Comparison of ENCODE assay signal across 8 cellular contexts in the genomic region with DNA sequence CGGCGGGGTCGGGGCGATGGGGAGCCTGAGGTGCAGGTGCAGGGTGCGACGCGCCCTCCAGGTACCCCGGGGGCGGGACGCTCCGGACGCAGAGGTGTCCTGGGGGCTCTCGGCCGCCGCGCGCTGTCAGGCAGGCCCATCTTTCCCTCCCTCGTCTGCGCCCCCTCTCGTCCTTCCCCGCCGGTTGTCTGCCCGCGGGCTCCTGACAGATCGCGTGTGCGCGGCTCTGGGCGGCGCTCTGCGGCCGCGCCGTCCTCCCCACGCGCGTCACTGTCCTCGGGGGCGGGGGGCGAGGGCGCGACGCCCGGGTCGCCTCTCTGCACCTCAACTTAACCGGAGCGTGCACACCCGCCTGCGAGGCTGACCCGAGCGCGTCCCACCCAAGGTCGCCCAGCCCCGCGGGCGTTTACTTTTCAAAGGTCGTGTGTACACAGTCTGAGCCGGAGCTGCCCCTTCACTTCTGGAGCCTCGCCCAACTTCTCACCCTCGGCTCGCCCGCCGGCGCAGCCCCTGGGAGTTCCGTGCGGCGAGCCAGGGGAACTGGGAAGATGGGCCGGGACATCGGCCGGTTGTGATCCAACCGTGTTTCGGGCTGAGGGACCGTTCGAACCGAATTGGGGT. TPM values are rescaled to one million over a fixed set of nuclear protein-coding genes. Genes with fewer than 3 reads are reported as not detected.
A peak's percentile ranks its signal among the peaks of the same experiment; 100 is the strongest.
DNase-seq lines count a peak whose midpoint lies in the region; ATAC-seq, FAIRE-seq and TF ChIP-seq lines count a peak whose summit lies in the region.

No MANE protein-coding gene starts in this region.

- 1% methylated on average over 68 to 75 of the region's 75 CpGs for WGBS in heart right ventricle, 2 donors

- peak; percentile 36 for TF ChIP-seq CTCF in D721Med (IDR thresholded peaks at IDR 0.05; ENCODE audit: insufficient read depth, missing control alignments)
- TF ChIP-seq CTCF in RWPE2 (IDR thresholded peaks at IDR 0.05; ENCODE audit: poor library complexity, severe bottlenecking), result peak; percentile 46
- TF ChIP-seq CTCF in heart right ventricle (IDR thresholded peaks at IDR 0.05), result peak in 5 of 9 donors; percentile 4 to 46 (median 38)
- peak in 1 of 3 experiments; percentile 13 for TF ChIP-seq CTCF in vagina (IDR thresholded peaks at IDR 0.05)

- H3K27me3 ChIP-seq in RWPE2 (ENCODE audit: insufficient read depth, poor library complexity, severe bottlenecking) (no peaks in the 10 kb centered on the region), heart right ventricle (no peaks in the 10 kb centered on the region), vagina (no peaks in the 10 kb centered on the region)

- DNase-seq in D721Med (ENCODE audit: insufficient read length, low spot score), result no peak
- DNase-seq in HK-2 (ENCODE audit: unreplicated experiment), result peak; percentile 56
- DNase-seq in RWPE2 (ENCODE audit: low spot score), result no peak
- DNase-seq in activated naive CD8-positive, alpha-beta T cell treated with anti-CD3 and anti-CD28 coated beads for 36 hours, result peak; percentile 62
- peak; percentile 59 to 72 for DNase-seq in heart right ventricle
- peak; percentile 86 for DNase-seq in posterior vena cava (ENCODE audit: low spot score)
- peak in 1 of 2 donors; percentile 90 for DNase-seq in vagina (ENCODE audit: extremely low spot score in 2 of 2)

- peaks cover 8% of the 10 kb centered on the region for H3K36me3 Mint-ChIP-seq in activated naive CD8-positive, alpha-beta T cell treated with anti-CD3 and anti-CD28 coated beads for 36 hours

- no peaks in the 10 kb centered on the region for H3K27me3 Mint-ChIP-seq in activated naive CD8-positive, alpha-beta T cell treated with anti-CD3 and anti-CD28 coated beads for 36 hours

- no peaks in the 10 kb centered on the region for H3K36me3 ChIP-seq in RWPE2 (ENCODE audit: low read depth)
- no peaks in the 10 kb centered on the region for H3K36me3 ChIP-seq in heart right ventricle
- H3K36me3 ChIP-seq in vagina, result no peaks in the 10 kb centered on the region

- FAIRE-seq in D721Med (lab: Jason Lieb, UNC), result no peak

- H3K4me3 ChIP-seq in RWPE2 (ENCODE audit: severe bottlenecking) (peak overlapping the region; percentile 78), heart right ventricle (peak overlapping the region; percentile 39 to 95 (median 78)), vagina (peak overlapping the region; percentile 87 to 88)

- ATAC-seq in GM19463 (IDR thresholded peaks at IDR 0.05; ENCODE audit: unreplicated experiment), result peak; percentile 33
- peak; percentile 34 for ATAC-seq in RWPE2 (ENCODE audit: low read depth)
- ATAC-seq in heart right ventricle, result peak; percentile 49 to 77 (median 55)

- H3K9me3 ChIP-seq in RWPE2 (ENCODE audit: severe bottlenecking) (no peaks in the 10 kb centered on the region), heart right ventricle (no peaks in the 10 kb centered on the region), vagina (no peaks in the 10 kb centered on the region)

- H3K4me1 ChIP-seq in RWPE2 (ENCODE audit: insufficient read depth, poor library complexity, severe bottlenecking) (peaks cover 7% of the 10 kb centered on the region), heart right ventricle (peaks cover 6 to 62% (median 43%) of the 10 kb centered on the region in 9 donors), vagina (peaks cover 45% of the 10 kb centered on the region)

- H3K27ac ChIP-seq in RWPE2 (ENCODE audit: poor library complexity, severe bottlenecking), result peak overlapping the region; percentile 63
- H3K27ac ChIP-seq in heart right ventricle, result peak overlapping the region; percentile 88 to 99 (median 95)
- H3K27ac ChIP-seq in vagina, result peak overlapping the region; percentile 94

- intact Hi-C loops in heart right ventricle (cut with DNase I), result loop anchor here in 2 of 10 donors (2.0 kb wide), 2 partner anchors 51 to 53 kb away; no protein-coding TSS in a partner anchor
- intact Hi-C loops in posterior vena cava (cut with DNase I), result no loop called here
- intact Hi-C loops in vagina (cut with DNase I), result no loop called here

- peaks cover 59% of the 10 kb centered on the region for H3K4me1 Mint-ChIP-seq in activated naive CD8-positive, alpha-beta T cell treated with anti-CD3 and anti-CD28 coated beads for 36 hours

- no peak for TF ChIP-seq POLR2A in vagina (IDR thresholded peaks at IDR 0.05)

- H3K9me3 Mint-ChIP-seq in activated naive CD8-positive, alpha-beta T cell treated with anti-CD3 and anti-CD28 coated beads for 36 hours, result no peaks in the 10 kb centered on the region

- H3K27ac Mint-ChIP-seq in activated naive CD8-positive, alpha-beta T cell treated with anti-CD3 and anti-CD28 coated beads for 36 hours, result peak overlapping the region; percentile 69

- peak overlapping the region; percentile 86 for H3K4me3 Mint-ChIP-seq in activated naive CD8-positive, alpha-beta T cell treated with anti-CD3 and anti-CD28 coated beads for 36 hours

RNA-seq across cellular contexts. Expression of a gene that starts 0.5 kb away (rescaled TPM):
- total RNA-seq in activated naive CD8-positive, alpha-beta T cell treated with anti-CD3 and anti-CD28 coated beads for 36 hours, result 10 to 100 TPM; 39.5 to 43.2 TPM
- total RNA-seq in heart right ventricle (100 to 1,000 TPM; 107 to 234 (median 160) TPM), posterior vena cava (10 to 100 TPM; 57.1 to 57.8 TPM), vagina (94.3 TPM)
- 100 to 1,000 TPM in 1 of 2 donors, 10 to 100 TPM in 1; 31.0 to 101 TPM for polyA plus RNA-seq in heart right ventricle

Comparison
In these comparisons a context has a peak if more than half of its experiments do, and no peak if none do; other contexts are left out.
1. DNase-seq: peak in HK-2 (single experiment), activated naive CD8-positive, alpha-beta T cell treated with anti-CD3 and anti-CD28 coated beads for 36 hours (single experiment), heart right ventricle (2 of 2) and posterior vena cava (single experiment); none in D721Med (single experiment) and RWPE2 (single experiment).
2. Peak in every context shown above with its lines, with median percentiles within 50 percentile points of each other: ATAC-seq, H3K27ac ChIP-seq and H3K4me3 ChIP-seq.